Comparison of ENCODE assay signal across 17 cellular contexts in genomic region chr11:14898286-14899086, GRCh38. TPM values are rescaled to one million over a fixed set of nuclear protein-coding genes. Genes with fewer than 3 reads are reported as not detected.
DNase-seq lines count a peak whose midpoint lies in the region; ATAC-seq, FAIRE-seq and TF ChIP-seq lines count a peak whose summit lies in the region.
"Had no signal": no experiment of that assay in that cellular context is flagged by ENCODE, and none has a peak within 500 bp of the region (broad histone marks: within the 10 kb centered on the region; RNA-seq: fewer than 3 reads in every experiment).

No MANE protein-coding gene starts in this region.

- H3K27me3 ChIP-seq in pancreas = no peaks in the 10 kb centered on the region

- DNase-seq in GM12892 (ENCODE audit: insufficient read length) = no peak
- DNase-seq in T-helper 17 cell = no peak
- DNase-seq in pancreas = no peak
- DNase-seq in NCI-H146 (lab: John Stamatoyannopoulos, UW) = no peak
- DNase-seq in activated CD4-positive, alpha-beta memory T cell treated with anti-CD3 and anti-CD28 coated beads, Interleukin-2, amount 10 ng/mL, durations not matched to agents 7 days and 5 days = no peak
- DNase-seq: CD4-positive, alpha-beta T cell; GM23248; HCEC 1CT; NCI-H1092; NCI-H1694; NCI-H510A treated with DMSO at 0.1 percent for 48 hours; NCI-H82; SK-N-SH had no signal

- H3K27me3 Mint-ChIP-seq in T-helper 17 cell = peaks cover 10% of the 10 kb centered on the region
- H3K27me3 Mint-ChIP-seq in dendritic cell treated with granulocyte-macrophage colony-stimulating factor and Interleukin-4, amounts not matched to agents 40 ng/mL and 50 ng/mL, for 4 days = no peaks in the 10 kb centered on the region
- H3K27me3 Mint-ChIP-seq in activated CD4-positive, alpha-beta memory T cell treated with anti-CD3 and anti-CD28 coated beads, Interleukin-2, amount 10 ng/mL, durations not matched to agents 7 days and 5 days = no peaks in the 10 kb centered on the region
- H3K27me3 Mint-ChIP-seq: CD4-positive, alpha-beta T cell had no signal

- H3K36me3 Mint-ChIP-seq in T-helper 17 cell (ENCODE audit: low read depth) = no peaks in the 10 kb centered on the region
- no peaks in the 10 kb centered on the region for H3K36me3 Mint-ChIP-seq in dendritic cell treated with granulocyte-macrophage colony-stimulating factor and Interleukin-4, amounts not matched to agents 40 ng/mL and 50 ng/mL, for 4 days (ENCODE audit: low read depth)
- H3K36me3 Mint-ChIP-seq in activated CD4-positive, alpha-beta memory T cell treated with anti-CD3 and anti-CD28 coated beads, Interleukin-2, amount 10 ng/mL, durations not matched to agents 7 days and 5 days (ENCODE audit: low read depth) = no peaks in the 10 kb centered on the region

- no peaks in the 10 kb centered on the region for H3K36me3 ChIP-seq in pancreas

- H3K27ac Mint-ChIP-seq in T-helper 17 cell = peak overlapping the region; percentile 34
- peak overlapping the region; percentile 77 for H3K27ac Mint-ChIP-seq in dendritic cell treated with granulocyte-macrophage colony-stimulating factor and Interleukin-4, amounts not matched to agents 40 ng/mL and 50 ng/mL, for 4 days
- H3K27ac Mint-ChIP-seq in activated CD4-positive, alpha-beta memory T cell treated with anti-CD3 and anti-CD28 coated beads, Interleukin-2, amount 10 ng/mL, durations not matched to agents 7 days and 5 days = no peak overlapping the region
- H3K27ac Mint-ChIP-seq: CD4-positive, alpha-beta T cell had no signal

- peak overlapping the region; percentile 12 for H3K4me3 Mint-ChIP-seq in T-helper 17 cell
- H3K4me3 Mint-ChIP-seq in dendritic cell treated with granulocyte-macrophage colony-stimulating factor and Interleukin-4, amounts not matched to agents 40 ng/mL and 50 ng/mL, for 4 days = no peak overlapping the region
- H3K4me3 Mint-ChIP-seq in activated CD4-positive, alpha-beta memory T cell treated with anti-CD3 and anti-CD28 coated beads, Interleukin-2, amount 10 ng/mL, durations not matched to agents 7 days and 5 days = no peak overlapping the region
- H3K4me3 Mint-ChIP-seq: CD4-positive, alpha-beta T cell had no signal

- no peak overlapping the region for H3K4me3 ChIP-seq in pancreas
- H3K4me3 ChIP-seq: GM23248 had no signal

- no peak overlapping the region for H3K27ac ChIP-seq in pancreas
- H3K27ac ChIP-seq: GM23248 had no signal

- TF ChIP-seq POLR2A in GM12892 (IDR thresholded peaks at IDR 0.05; ENCODE audit: low read depth, low read length) = no peak

- POLR2A ChIA-PET in activated CD4-positive, alpha-beta memory T cell treated with anti-CD3 and anti-CD28 coated beads, Interleukin-2, amount 10 ng/mL, durations not matched to agents 7 days and 5 days (lab: Charles Lee) = no interaction called here

- 88 to 89% methylated on average over 5 of the region's 5 CpGs for WGBS in pancreas, 2 donors

- no peaks in the 10 kb centered on the region for H3K4me1 Mint-ChIP-seq in T-helper 17 cell
- H3K4me1 Mint-ChIP-seq in dendritic cell treated with granulocyte-macrophage colony-stimulating factor and Interleukin-4, amounts not matched to agents 40 ng/mL and 50 ng/mL, for 4 days (ENCODE audit: low read depth) = peaks cover 29% of the 10 kb centered on the region
- peaks cover 15% of the 10 kb centered on the region for H3K4me1 Mint-ChIP-seq in activated CD4-positive, alpha-beta memory T cell treated with anti-CD3 and anti-CD28 coated beads, Interleukin-2, amount 10 ng/mL, durations not matched to agents 7 days and 5 days

- no peak for TF ChIP-seq CTCF in pancreas (IDR thresholded peaks at IDR 0.05)

- intact Hi-C loops in dendritic cell treated with granulocyte-macrophage colony-stimulating factor and Interleukin-4, amounts not matched to agents 40 ng/mL and 50 ng/mL, for 4 days (cut with micrococcal nuclease) = loop anchor here (10.0 kb wide), 1 partner anchor 1224 kb away; no protein-coding TSS in a partner anchor
- intact Hi-C loops in pancreas (cut with DNase I) = no loop called here

- peaks cover 0 to 10% (median 7%) of the 10 kb centered on the region in 3 donors for H3K4me1 ChIP-seq in pancreas

- H3K9me3 Mint-ChIP-seq in dendritic cell treated with granulocyte-macrophage colony-stimulating factor and Interleukin-4, amounts not matched to agents 40 ng/mL and 50 ng/mL, for 4 days = no peaks in the 10 kb centered on the region
- no peaks in the 10 kb centered on the region for H3K9me3 Mint-ChIP-seq in activated CD4-positive, alpha-beta memory T cell treated with anti-CD3 and anti-CD28 coated beads, Interleukin-2, amount 10 ng/mL, durations not matched to agents 7 days and 5 days
- H3K9me3 Mint-ChIP-seq: CD4-positive, alpha-beta T cell had no signal

- no peak for ATAC-seq in T-helper 17 cell
- ATAC-seq in pancreas = peak; percentile 17 to 58 (median 40)
- ATAC-seq in GM19351 (IDR thresholded peaks at IDR 0.05; ENCODE audit: unreplicated experiment) = no peak
- ATAC-seq: Panc1, Right ventricle myocardium inferior had no signal

- FAIRE-seq in GM12892 (lab: Jason Lieb, UNC) (peak; percentile 9), pancreas (lab: Jason Lieb, UNC) (no peak)

- H3K9me3 ChIP-seq in T-helper 17 cell (ENCODE audit: control insufficient read depth, low read length, poor library complexity, severe bottlenecking) (no peaks in the 10 kb centered on the region), pancreas (no peaks in the 10 kb centered on the region)
- H3K9me3 ChIP-seq: SK-N-SH had no signal

- CTCF ChIA-PET in activated CD4-positive, alpha-beta memory T cell treated with anti-CD3 and anti-CD28 coated beads, Interleukin-2, amount 10 ng/mL, durations not matched to agents 7 days and 5 days (lab: Charles Lee) = interaction anchor here (1.6 to 1.7 kb wide), 2 partner anchors 8 to 9 kb away, joined by 5 to 9 read pairs; no protein-coding TSS in a partner anchor

RNA-seq across cellular contexts. Expression of gene CYP2R1, which starts 6.5 kb away (rescaled TPM):
- polyA plus RNA-seq in GM12892 (2012; ENCODE audit: missing spikeins) = 10.4 TPM
- total RNA-seq in T-helper 17 cell (10 to 100 TPM; 12.2 to 14.6 TPM), pancreas (10 to 100 TPM in 2 of 6 donors, 1 to 10 TPM in 4; 5.0 to 12.2 (median 8.4) TPM)
- 10 to 100 TPM; 32.1 to 33.0 TPM for polyA plus RNA-seq in pancreas
- 10 to 100 TPM; 22.2 TPM for total RNA-seq in activated CD4-positive, alpha-beta memory T cell treated with anti-CD3 and anti-CD28 coated beads, Interleukin-2, amount 10 ng/mL, durations not matched to agents 7 days and 5 days

Comparison
In these comparisons a context has a peak if more than half of its experiments do, and no peak if none do; other contexts are left out.
1. ATAC-seq: peak in pancreas (4 of 4); none in T-helper 17 cell (single experiment) and GM19351 (single experiment).